ENCODE assay signal across 21 cellular contexts in the genomic region with DNA sequence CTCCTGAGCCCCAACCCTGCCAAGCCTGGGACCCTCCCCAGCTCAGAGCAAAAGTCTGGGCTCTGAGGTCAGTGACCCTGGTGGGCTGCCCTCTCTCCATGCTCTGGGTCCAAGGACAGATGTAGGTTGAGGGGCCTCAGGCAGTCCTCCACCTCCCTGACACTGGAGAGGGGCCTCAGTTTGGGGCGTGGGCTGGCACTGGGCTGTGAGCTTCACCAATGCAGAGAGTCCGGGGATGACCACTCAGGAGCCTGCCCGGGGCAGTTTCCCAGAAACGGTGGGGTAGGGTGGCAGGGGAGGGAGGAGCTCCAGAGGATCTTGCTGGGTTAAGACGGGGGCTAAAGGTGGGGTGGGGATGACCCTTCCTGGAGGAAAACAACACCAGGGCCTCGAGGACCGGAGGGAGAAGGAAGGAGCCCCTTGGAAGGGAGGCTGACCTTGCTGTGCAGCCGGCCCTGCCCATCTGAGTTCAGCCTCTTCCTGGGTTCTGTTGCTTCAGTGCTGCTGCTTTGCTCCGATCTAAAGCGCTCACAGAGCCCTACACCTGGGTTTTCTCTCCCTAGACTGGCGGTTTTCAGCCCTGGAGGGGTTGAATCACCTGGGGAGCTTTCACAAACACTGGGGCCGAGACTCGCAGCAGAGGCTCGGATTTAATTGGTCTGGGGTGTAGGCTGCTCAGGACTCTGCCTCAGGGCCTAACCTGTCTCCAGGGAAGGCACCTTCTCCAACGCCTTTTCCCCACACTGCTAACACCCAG. TPM values are rescaled to one million over a fixed set of nuclear protein-coding genes. Genes with fewer than 3 reads are reported as not detected.
DNase-seq lines count a peak whose midpoint lies in the region; ATAC-seq, FAIRE-seq and TF ChIP-seq lines count a peak whose summit lies in the region.
"Had no signal": no experiment of that assay in that cellular context is flagged by ENCODE, and none has a peak within 500 bp of the region (broad histone marks: within the 10 kb centered on the region; RNA-seq: fewer than 3 reads in every experiment).

No MANE protein-coding gene starts in this region.

- peak overlapping the region; percentile 57 for H3K27ac Mint-ChIP-seq in chondrocyte (ENCODE audit: unreplicated experiment)
- H3K27ac Mint-ChIP-seq: activated CD8-positive, alpha-beta T cell treated with anti-CD3 and anti-CD28 coated beads for 36 hours; activated naive CD8-positive, alpha-beta T cell; T-helper 1 cell treated with Interleukin-12 subunit alpha and Interleukin-12 subunit beta and Interleukin-4 antibody, amounts not matched to agents 30 μg/mL and 1 μg/mL, for 36 hours had no signal

- no peak overlapping the region for H3K4me3 Mint-ChIP-seq in chondrocyte (ENCODE audit: unreplicated experiment)
- H3K4me3 Mint-ChIP-seq: activated CD8-positive, alpha-beta T cell treated with anti-CD3 and anti-CD28 coated beads for 36 hours; activated naive CD8-positive, alpha-beta T cell; T-helper 1 cell treated with Interleukin-12 subunit alpha and Interleukin-12 subunit beta and Interleukin-4 antibody, amounts not matched to agents 30 μg/mL and 1 μg/mL, for 36 hours had no signal

- no peaks in the 10 kb centered on the region for H3K36me3 Mint-ChIP-seq in chondrocyte (ENCODE audit: low read depth)
- H3K36me3 Mint-ChIP-seq: activated naive CD8-positive, alpha-beta T cell had no signal

- ATAC-seq in body of pancreas (no peak), HG03354 (IDR thresholded peaks at IDR 0.05; ENCODE audit: poor library complexity, severe bottlenecking, unreplicated experiment) (no peak), pancreas (no peak)

- no peak overlapping the region for H3K4me3 ChIP-seq in osteoblast (ENCODE audit: insufficient read depth, low read length)
- no peak overlapping the region for H3K4me3 ChIP-seq in body of pancreas
- H3K4me3 ChIP-seq in pancreas, result no peak overlapping the region
- H3K4me3 ChIP-seq: esophagus squamous epithelium had no signal

- H3K27me3 Mint-ChIP-seq in chondrocyte (ENCODE audit: low read depth), result no peaks in the 10 kb centered on the region
- H3K27me3 Mint-ChIP-seq: activated CD8-positive, alpha-beta T cell treated with anti-CD3 and anti-CD28 coated beads for 36 hours; activated naive CD8-positive, alpha-beta T cell had no signal

- H3K9me3 Mint-ChIP-seq in chondrocyte (ENCODE audit: low read depth), result no peaks in the 10 kb centered on the region
- H3K9me3 Mint-ChIP-seq: activated CD8-positive, alpha-beta T cell treated with anti-CD3 and anti-CD28 coated beads for 36 hours; T-helper 1 cell treated with Interleukin-12 subunit alpha and Interleukin-12 subunit beta and Interleukin-4 antibody, amounts not matched to agents 30 μg/mL and 1 μg/mL, for 36 hours had no signal

- no peaks in the 10 kb centered on the region for H3K36me3 ChIP-seq in osteoblast (ENCODE audit: insufficient read depth, low read length)
- no peaks in the 10 kb centered on the region for H3K36me3 ChIP-seq in body of pancreas (replicated peaks in 1 of 2; ENCODE audit: insufficient read depth in 1 of 2, low read depth in 2 of 2)
- H3K36me3 ChIP-seq in pancreas, result no peaks in the 10 kb centered on the region
- H3K36me3 ChIP-seq: brain microvascular endothelial cell, esophagus squamous epithelium had no signal

- DNase-seq in GM13976 (ENCODE audit: low spot score) (peak; percentile 25), NCI-H146 (lab: John Stamatoyannopoulos, UW) (peak; percentile 78), chondrocyte (ENCODE audit: low spot score) (peak; percentile 66), osteoblast (ENCODE audit: insufficient read length, low spot score, missing footprints) (peak; percentile 38), body of pancreas (no peak), A172 (ENCODE audit: low spot score) (no peak), pancreas (no peak)
- DNase-seq: activated CD8-positive, alpha-beta T cell treated with anti-CD3 and anti-CD28 coated beads for 36 hours; activated T-cell treated with anti-CD3 and anti-CD28 coated beads, Interleukin-2, amount 50 U/mL, for 48 hours; esophagus squamous epithelium; head of caudate nucleus; NCI-H1092 treated with DMSO at 0.1 percent for 48 hours; retina; SHP77 treated with DMSO at 0.1 percent for 48 hours had no signal

- H3K4me1 ChIP-seq in osteoblast (ENCODE audit: insufficient read depth, low read length), result peaks cover 38% of the 10 kb centered on the region
- H3K4me1 ChIP-seq in body of pancreas, result no peaks in the 10 kb centered on the region
- H3K4me1 ChIP-seq in pancreas, result peaks cover 0 to 4% (median 0%) of the 10 kb centered on the region in 3 donors

- peaks cover 93% of the 10 kb centered on the region for H3K4me1 Mint-ChIP-seq in chondrocyte (ENCODE audit: low read depth)

- in situ Hi-C loops in GM13976 (cut with MboI; ENCODE audit: low sequenced_read_pairs, unreplicated experiment), result loop anchor here (25.0 kb wide), 1 partner anchor 104 kb away; no protein-coding TSS in a partner anchor

- WGBS in body of pancreas, 2 donors, result 79 to 85% methylated on average over 12 to 15 of the region's 15 CpGs
- 83 to 86% methylated on average over 15 of the region's 15 CpGs for WGBS in pancreas, 2 donors

- H3K27ac ChIP-seq in osteoblast (ENCODE audit: low read depth, low read length), result peak overlapping the region; percentile 82
- H3K27ac ChIP-seq in body of pancreas, result no peak overlapping the region
- H3K27ac ChIP-seq in pancreas, result no peak overlapping the region
- H3K27ac ChIP-seq: brain microvascular endothelial cell, esophagus squamous epithelium, KMS-11 had no signal

- FAIRE-seq in pancreas (lab: Jason Lieb, UNC), result no peak
- FAIRE-seq: D721Med, islet of Langerhans had no signal

- H2AFZ ChIP-seq in osteoblast (ENCODE audit: low read length), result no peak overlapping the region

- TF ChIP-seq CTCF in GM13976 (IDR thresholded peaks at IDR 0.05; ENCODE audit: borderline replicate concordance, control extremely low read depth, extremely low read depth, insufficient read depth, missing control alignments) (no peak), chondrocyte (IDR thresholded peaks at IDR 0.05) (no peak), osteoblast (IDR thresholded peaks at IDR 0.05; ENCODE audit: extremely low read depth, low read depth, low read length) (no peak), body of pancreas (IDR thresholded peaks at IDR 0.05) (no peak), pancreas (IDR thresholded peaks at IDR 0.05) (no peak)

- H3K9me3 ChIP-seq in osteoblast (ENCODE audit: low read depth, low read length) (no peaks in the 10 kb centered on the region), body of pancreas (no peaks in the 10 kb centered on the region), pancreas (no peaks in the 10 kb centered on the region)
- H3K9me3 ChIP-seq: esophagus squamous epithelium had no signal

- H4K20me1 ChIP-seq in osteoblast (ENCODE audit: insufficient read depth, low read length), result no peaks in the 10 kb centered on the region

- intact Hi-C loops in body of pancreas (cut with DNase I) (no loop called here), pancreas (cut with DNase I) (no loop called here)

- no peaks in the 10 kb centered on the region for H3K27me3 ChIP-seq in osteoblast (ENCODE audit: insufficient read depth, low read length)
- H3K27me3 ChIP-seq in body of pancreas, result no peaks in the 10 kb centered on the region
- H3K27me3 ChIP-seq in pancreas, result no peaks in the 10 kb centered on the region
- H3K27me3 ChIP-seq: brain microvascular endothelial cell, esophagus squamous epithelium had no signal

- no peak overlapping the region for H3K4me2 ChIP-seq in osteoblast (ENCODE audit: insufficient read depth, low read length)
- H3K4me2 ChIP-seq: KMS-11 had no signal

- TF ChIP-seq POLR2A in body of pancreas (IDR thresholded peaks at IDR 0.05), result no peak

- H3K79me2 ChIP-seq in osteoblast (ENCODE audit: insufficient read depth, low read length), result peaks cover 12% of the 10 kb centered on the region

RNA-seq across cellular contexts. Expression of a gene that starts 40.7 kb away (rescaled TPM):
- total RNA-seq in chondrocyte (61.2 to 99.9 TPM (median 70.1 TPM) in 3 replicates), osteoblast (76.0 and 81.6 TPM in 2 replicates), body of pancreas (10 to 100 TPM; 23.3 to 44.5 TPM), pancreas (10 to 100 TPM in 2 of 6 donors, 1 to 10 TPM in 4; 5.3 to 22.4 (median 6.8) TPM)
- 6.2 and 8.5 TPM in 2 replicates for total RNA-seq in A172 (2014; rRNA removed; shearing (Covaris generic))
- polyA plus RNA-seq in pancreas, result 1 to 10 TPM; 4.2 to 8.2 TPM

Comparison
In these comparisons a context has a peak if more than half of its experiments do, and no peak if none do; other contexts are left out.
1. DNase-seq: peak in GM13976 (single experiment), NCI-H146 (single experiment), chondrocyte (single experiment) and osteoblast (single experiment); none in body of pancreas (0 of 4), A172 (single experiment) and pancreas (0 of 6).